ENCODE assay signal across 8 cellular contexts in genomic region chr15:51759557-51760070, GRCh38. TPM values are rescaled to one million over a fixed set of nuclear protein-coding genes. Genes with fewer than 3 reads are reported as not detected.
DNase-seq lines count a peak whose midpoint lies in the region; ATAC-seq and TF ChIP-seq lines count a peak whose summit lies in the region.

No MANE protein-coding gene starts in this region.

- H3K9me3 Mint-ChIP-seq in CD4-positive, alpha-beta T cell, result no peaks in the 10 kb centered on the region

- TF ChIP-seq CTCF in body of pancreas (IDR thresholded peaks at IDR 0.05) (peak in 1 of 7 experiments; percentile 3), mucosa of descending colon (IDR thresholded peaks at IDR 0.05) (no peak)
- no peak for TF ChIP-seq CTCF in CD4-positive, alpha-beta T cell (IDR thresholded peaks at IDR 0.05)

- no peaks in the 10 kb centered on the region for H3K27me3 ChIP-seq in body of pancreas
- H3K27me3 ChIP-seq in CD4-positive, alpha-beta T cell (ENCODE audit: control insufficient read depth, insufficient read depth, low read length), result no peaks in the 10 kb centered on the region

- POLR2A ChIA-PET in CD4-positive, alpha-beta T cell (lab: Charles Lee), result no interaction called here

- no peaks in the 10 kb centered on the region for H3K27me3 Mint-ChIP-seq in CD4-positive, alpha-beta T cell

- H3K9me3 ChIP-seq in body of pancreas (no peaks in the 10 kb centered on the region), mucosa of descending colon (no peaks in the 10 kb centered on the region)
- no peaks in the 10 kb centered on the region for H3K9me3 ChIP-seq in CD4-positive, alpha-beta T cell (ENCODE audit: control insufficient read depth, low read length)

- intact Hi-C loops in body of pancreas (cut with DNase I), result no loop called here
- intact Hi-C loops in mucosa of descending colon (cut with DNase I, micrococcal nuclease), result no loop called here
- intact Hi-C loops in CD4-positive, alpha-beta T cell (cut with DNase I, micrococcal nuclease), result no loop called here

- no peak overlapping the region for H3K27ac ChIP-seq in body of pancreas
- no peak overlapping the region for H3K27ac ChIP-seq in CD4-positive, alpha-beta T cell (ENCODE audit: low read depth, low read length)

- CTCF ChIA-PET in CD4-positive, alpha-beta T cell (lab: Charles Lee), result no interaction called here

- peak; percentile 72 for DNase-seq in Daoy (ENCODE audit: low read depth)
- peak; percentile 37 to 39 for DNase-seq in Kasumi-1 (lab: John Stamatoyannopoulos, UW)
- DNase-seq in body of pancreas, result peak in 3 of 4 donors; percentile 35 to 65 (median 41)
- DNase-seq in mucosa of descending colon, result peak in 1 of 3 donors; percentile 51
- DNase-seq in effector CD8-positive, alpha-beta T cell (lab: John Stamatoyannopoulos, UW), result no peak
- no peak for DNase-seq in CD4-positive, alpha-beta T cell

- no peak overlapping the region for H3K4me3 ChIP-seq in body of pancreas
- no peak overlapping the region for H3K4me3 ChIP-seq in mucosa of descending colon

- peak; percentile 52 for ATAC-seq in body of pancreas
- ATAC-seq in mucosa of descending colon, result peak; percentile 27
- no peak for ATAC-seq in GM19328 (IDR thresholded peaks at IDR 0.05; ENCODE audit: unreplicated experiment)
- ATAC-seq in HG02610 (IDR thresholded peaks at IDR 0.05; ENCODE audit: unreplicated experiment), result no peak
- ATAC-seq in CD4-positive, alpha-beta T cell (ENCODE audit: poor library complexity), result no peak

- H3K27ac Mint-ChIP-seq in CD4-positive, alpha-beta T cell, result no peak overlapping the region

- WGBS in body of pancreas, 2 donors, result 52 to 71% methylated on average over 3 of the region's 3 CpGs

- H3K4me1 Mint-ChIP-seq in CD4-positive, alpha-beta T cell (ENCODE audit: low read depth), result peaks cover 12% of the 10 kb centered on the region

- H3K36me3 ChIP-seq in body of pancreas (replicated peaks in 1 of 2; ENCODE audit: insufficient read depth in 1 of 2, low read depth in 2 of 2) (no peaks in the 10 kb centered on the region), mucosa of descending colon (ENCODE audit: low read depth) (no peaks in the 10 kb centered on the region)

- no peaks in the 10 kb centered on the region for H3K4me1 ChIP-seq in body of pancreas
- no peaks in the 10 kb centered on the region for H3K4me1 ChIP-seq in mucosa of descending colon (ENCODE audit: low read depth)

- H3K36me3 Mint-ChIP-seq in CD4-positive, alpha-beta T cell (ENCODE audit: low read depth), result no peaks in the 10 kb centered on the region

- TF ChIP-seq POLR2A in body of pancreas (IDR thresholded peaks at IDR 0.05), result no peak

- H3K4me3 Mint-ChIP-seq in CD4-positive, alpha-beta T cell, result no peak overlapping the region

RNA-seq across cellular contexts. Expression of gene TMOD2, which starts 8.2 kb away (rescaled TPM):
- total RNA-seq in Daoy (2014; rRNA removed; shearing (Covaris generic)), result 8.7 and 15.5 TPM in 2 replicates
- total RNA-seq in body of pancreas (1 to 10 TPM; 6.5 to 7.3 TPM), mucosa of descending colon (10 to 100 TPM in 1 of 3 donors, 1 to 10 TPM in 2; 3.7 to 30.3 (median 6.3) TPM)
- 1 to 10 TPM; 5.6 to 6.9 TPM for total RNA-seq in CD4-positive, alpha-beta T cell

RNA-seq across cellular contexts. Expression of gene LYSMD2, which starts 22.2 kb away (rescaled TPM):
- 60.3 and 61.0 TPM in 2 replicates for total RNA-seq in Daoy (2014; rRNA removed; shearing (Covaris generic))
- 10 to 100 TPM in 1 of 2 donors, 1 to 10 TPM in 1; 8.0 to 20.1 TPM for total RNA-seq in body of pancreas
- 10 to 100 TPM in 1 of 3 donors, 1 to 10 TPM in 2; 3.8 to 12.8 (median 7.3) TPM for total RNA-seq in mucosa of descending colon
- 10 to 100 TPM; 17.4 TPM for total RNA-seq in CD4-positive, alpha-beta T cell

Comparison
In these comparisons a context has a peak if more than half of its experiments do, and no peak if none do; other contexts are left out.
1. DNase-seq: peak in Daoy (single experiment), Kasumi-1 (2 of 2) and body of pancreas (3 of 4); none in effector CD8-positive, alpha-beta T cell (single experiment) and CD4-positive, alpha-beta T cell (0 of 10).
2. ATAC-seq: peak in body of pancreas (single experiment) and mucosa of descending colon (single experiment); none in GM19328 (single experiment), HG02610 (single experiment) and CD4-positive, alpha-beta T cell (single experiment).